ENCODE assay signal across 16 cellular contexts in the genomic region with DNA sequence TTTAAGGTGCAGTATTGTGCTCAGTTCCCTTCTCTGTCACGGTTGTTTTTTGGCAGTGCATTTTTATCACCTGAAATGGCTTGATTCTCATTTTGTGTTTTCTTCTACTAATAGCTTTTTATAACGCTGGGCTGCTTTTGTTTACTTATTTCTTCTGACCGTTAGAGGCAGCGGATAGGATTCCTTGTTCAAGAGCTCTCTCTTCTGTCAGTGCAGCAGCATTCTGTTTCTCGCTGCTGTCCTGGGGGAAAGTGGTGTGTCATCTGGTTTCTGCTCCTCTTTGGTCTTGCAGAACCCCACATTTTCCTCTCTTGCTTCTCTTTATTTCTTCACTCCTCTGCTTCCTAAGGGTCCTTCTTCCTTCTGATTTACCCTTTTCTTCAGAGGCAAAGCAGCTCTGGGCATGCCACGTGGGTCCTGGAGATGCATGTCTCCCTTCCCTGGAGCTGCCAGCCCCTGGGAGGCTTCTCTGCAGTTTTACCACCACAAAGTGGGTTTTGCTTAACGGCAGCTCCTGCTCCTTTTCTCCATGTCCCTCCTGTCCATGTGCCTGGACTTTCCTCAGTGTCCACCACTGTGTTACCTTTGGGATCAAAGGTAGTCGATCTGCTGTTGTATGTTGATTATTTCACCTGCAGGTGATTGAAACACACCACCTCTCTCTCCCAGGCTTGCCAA. TPM values are rescaled to one million over a fixed set of nuclear protein-coding genes. Genes with fewer than 3 reads are reported as not detected.
DNase-seq lines count a peak whose midpoint lies in the region; ATAC-seq and TF ChIP-seq lines count a peak whose summit lies in the region.
"Had no signal": no experiment of that assay in that cellular context is flagged by ENCODE, and none has a peak within 500 bp of the region (broad histone marks: within the 10 kb centered on the region; RNA-seq: fewer than 3 reads in every experiment).

No MANE protein-coding gene starts in this region.

- no peak for TF ChIP-seq POLR2A in HCT116 (IDR thresholded peaks at IDR 0.05; ENCODE audit: borderline replicate concordance, extremely low read depth, insufficient read depth, insufficient read length)

- H3K27ac ChIP-seq in HCT116 (ENCODE audit: low read depth, low read length) (no peak overlapping the region), MM.1S (ENCODE audit: low read length) (no peak overlapping the region)
- H3K27ac ChIP-seq: psoas muscle, thoracic aorta had no signal

- peaks cover 12% of the 10 kb centered on the region for H3K27me3 ChIP-seq in HCT116 (ENCODE audit: insufficient read depth, low read length)
- no peaks in the 10 kb centered on the region for H3K27me3 ChIP-seq in MM.1S (replicated peaks; ENCODE audit: insufficient read depth, low read length)

- H2AFZ ChIP-seq in HCT116 (ENCODE audit: low read depth, low read length, poor library complexity, severe bottlenecking) (no peak overlapping the region), MM.1S (ENCODE audit: low read length) (no peak overlapping the region)

- RAD21 ChIA-PET in HCT116 (lab: Charles Lee; ENCODE audit: low non-redundant PET in 1 of 2, low total read pairs in 2 of 2, uncharacterized antibody in 2 of 2, unreplicated experiment in 2 of 2) = no interaction called here

- no TSS peak for BruUV-seq in HCT116 (replicated peaks; lab: Mats Ljungman, UMichigan)

- H3K4me3 ChIP-seq in HCT116 (replicated peaks in 1 of 2; ENCODE audit: low read depth in 1 of 2, low read length in 2 of 2) (no peak overlapping the region), MM.1S (ENCODE audit: low read length) (no peak overlapping the region)
- H3K4me3 ChIP-seq: psoas muscle, thoracic aorta had no signal

- H3K9ac ChIP-seq in HCT116 (ENCODE audit: low read length) = no peak overlapping the region
- H3K9ac ChIP-seq in MM.1S (ENCODE audit: low read length) = no peak overlapping the region

- H3K9me2 ChIP-seq in HCT116 (ENCODE audit: insufficient read depth) = no peaks in the 10 kb centered on the region
- H3K9me2 ChIP-seq in MM.1S (replicated peaks; ENCODE audit: insufficient read depth, low read length) = no peaks in the 10 kb centered on the region

- no peaks in the 10 kb centered on the region for H3K79me2 ChIP-seq in HCT116 (ENCODE audit: insufficient read depth, low read length)
- H3K79me2 ChIP-seq in MM.1S (ENCODE audit: low read length) = no peaks in the 10 kb centered on the region

- ATAC-seq in HCT116 = no peak
- no peak for ATAC-seq in GM19397 (IDR thresholded peaks at IDR 0.05; ENCODE audit: unreplicated experiment)
- ATAC-seq: natural killer cell, psoas muscle had no signal

- H4K20me1 ChIP-seq in HCT116 (ENCODE audit: insufficient read depth) (no peaks in the 10 kb centered on the region), MM.1S (ENCODE audit: insufficient read depth, low read length) (no peaks in the 10 kb centered on the region)

- H3K4me1 ChIP-seq in HCT116 (ENCODE audit: control insufficient read depth in 1 of 2, insufficient read depth in 2 of 2, low read length in 2 of 2) (no peaks in the 10 kb centered on the region), MM.1S (ENCODE audit: low read length) (no peaks in the 10 kb centered on the region)
- H3K4me1 ChIP-seq: psoas muscle had no signal

- H3F3A ChIP-seq in MM.1S (ENCODE audit: insufficient read depth, low read length) = no peaks in the 10 kb centered on the region

- CTCF ChIA-PET in HCT116 (lab: Charles Lee) = no interaction called here

- intact Hi-C loops in HCT116 (cut with micrococcal nuclease) = no loop called here

- no peaks in the 10 kb centered on the region for H3K36me3 ChIP-seq in HCT116 (ENCODE audit: control insufficient read depth in 1 of 2, insufficient read depth in 2 of 2, low read length in 2 of 2)
- no peaks in the 10 kb centered on the region for H3K36me3 ChIP-seq in MM.1S (replicated peaks; ENCODE audit: insufficient read depth, low read length)
- H3K36me3 ChIP-seq: thoracic aorta had no signal

- peak; percentile 40 for DNase-seq in AG20443 (ENCODE audit: low spot score)
- no peak for DNase-seq in HCT116 (ENCODE audit: low read depth, low spot score)
- DNase-seq in NCI-H69 (lab: John Stamatoyannopoulos, UW) = peak; percentile 3
- DNase-seq in islet precursor cell = peak; percentile 43
- no peak for DNase-seq in MM.1S
- no peak for DNase-seq in T-helper 9 cell
- no peak for DNase-seq in ecto neural progenitor cell (ENCODE audit: low spot score)
- DNase-seq: activated CD4-positive, alpha-beta T cell treated with anti-CD3 and anti-CD28 coated beads, Interleukin-2, amount 10 ng/mL, durations not matched to agents 24 days and 14 days; activated naive CD4-positive, alpha-beta T cell treated with anti-CD3 and anti-CD28 coated beads, Interleukin-2, amount 50 U/mL, for 16 hours; HCEC 1CT; KG1; natural killer cell; NCI-H1694 treated with DMSO at 0.1 percent for 48 hours; psoas muscle had no signal

- POLR2A ChIA-PET in HCT116 (lab: Charles Lee) = no interaction called here

- no peaks in the 10 kb centered on the region for H3K9me3 ChIP-seq in HCT116 (ENCODE audit: control insufficient read depth in 1 of 2, insufficient read depth in 1 of 2, low read depth in 1 of 2, low read length in 2 of 2)
- no peaks in the 10 kb centered on the region for H3K9me3 ChIP-seq in MM.1S (replicated peaks; ENCODE audit: insufficient read depth, low read length)
- H3K9me3 ChIP-seq: thoracic aorta had no signal

- no peak overlapping the region for H3K4me2 ChIP-seq in HCT116 (ENCODE audit: low read length)
- H3K4me2 ChIP-seq in MM.1S (ENCODE audit: low read depth, low read length) = no peak overlapping the region

- no peak for TF ChIP-seq CTCF in HCT116 (IDR thresholded peaks at IDR 0.05 in 2 of 3, conservative IDR thresholded peaks at IDR 0.05 in 1 of 3; ENCODE audit: borderline replicate concordance in 1 of 3, insufficient read depth in 1 of 3, low read depth in 2 of 3, low read length in 2 of 3)
- TF ChIP-seq CTCF in MM.1S (IDR thresholded peaks at IDR 0.05; ENCODE audit: low read length) = no peak

- TF ChIP-seq RAD21 in HCT116 (IDR thresholded peaks at IDR 0.05; ENCODE audit: low read depth) = 0 out of 2 replicates have a peak, but pooled peaks have one; percentile 16

TF ChIP-seq in HCT116, 20 proteins besides CTCF, POLR2A, EP300 and RAD21:
- TF ChIP-seq YY1 (IDR thresholded peaks at IDR 0.05; ENCODE audit: extremely low read depth, insufficient replicate concordance, low read depth, low read length) (no peak), JUND (IDR thresholded peaks at IDR 0.05) (no peak)

RNA-seq across cellular contexts. Expression of a gene that starts 47.3 kb away (rescaled TPM):
- total RNA-seq in HCT116 (2021; ENCODE audit: unreplicated experiment) = not detected
- polyA plus RNA-seq in HCT116 (2012) = 0.07 and 0.21 TPM in 2 replicates
- total RNA-seq: activated CD4-positive, alpha-beta T cell treated with anti-CD3 and anti-CD28 coated beads, Interleukin-2, amount 10 ng/mL, durations not matched to agents 24 days and 14 days; natural killer cell had no signal

Comparison
In these comparisons a context has a peak if more than half of its experiments do, and no peak if none do; other contexts are left out.
1. DNase-seq: peak in AG20443 (single experiment), NCI-H69 (single experiment) and islet precursor cell (single experiment); none in HCT116 (single experiment), MM.1S (single experiment), T-helper 9 cell (single experiment) and ecto neural progenitor cell (single experiment).